ENCODE assay signal across 20 cellular contexts in genomic region chr22:44569516-44569915, GRCh38.
"Had no signal": no experiment of that assay in that cellular context is flagged by ENCODE, and none has a peak within 500 bp of the region (broad histone marks: within the 10 kb centered on the region; RNA-seq: fewer than 3 reads in every experiment).

No MANE protein-coding gene starts in this region.

- ATAC-seq: activated CD4-positive, alpha-beta T cell treated with anti-CD3 and anti-CD28 coated beads for 36 hours; activated T-cell treated with anti-CD3 and anti-CD28 coated beads, Interleukin-2, amount 50 U/mL, for 72 hours; Right ventricle myocardium inferior had no signal

- H3K27ac ChIP-seq: SK-N-MC, WERI-Rb-1 had no signal

- H3K36me3 ChIP-seq: WERI-Rb-1 had no signal

- DNase-seq: activated CD4-positive, alpha-beta memory T cell treated with anti-CD3 and anti-CD28 coated beads, Interleukin-2, amount 10 ng/mL, durations not matched to agents 7 days and 5 days; activated CD4-positive, alpha-beta T cell treated with anti-CD3 and anti-CD28 coated beads for 36 hours; activated CD4-positive, alpha-beta T cell treated with anti-CD3 and anti-CD28 coated beads, Interleukin-2, amount 50 U/mL, for 1 hour; activated naive CD4-positive, alpha-beta T cell; activated T-cell treated with anti-CD3 and anti-CD28 coated beads, Interleukin-2, amount 50 U/mL, for 72 hours; amygdala; KG1; NCI-H1092; NCI-H1417; NCI-H1694; NCI-H2029; NCI-H2107; NCI-H345; NCI-H510A; NCI-H526 treated with DMSO at 0.1 percent for 48 hours; NCI-H82; T-helper 1 cell; WERI-Rb-1 had no signal

- H3K4me3 ChIP-seq: SK-N-MC had no signal
